1 cellular context compared by ENCODE assay signal in genomic region chr19:4300589-4300988, GRCh38.
TF ChIP-seq lines count a peak whose summit lies in the region.

No MANE protein-coding gene starts in this region.

TF ChIP-seq in HepG2, 621 proteins besides CTCF, POLR2A, EP300 and RAD21:
- TF ChIP-seq FOXJ3 (CRISPR knock-in tag; IDR thresholded peaks at IDR 0.05; ENCODE audit: borderline replicate concordance) (no peak), MXI1 (IDR thresholded peaks at IDR 0.05; ENCODE audit: borderline replicate concordance, low read depth, low read length) (no peak), ZMYM3 (CRISPR knock-in tag; IDR thresholded peaks at IDR 0.05) (peak; percentile 82), ZBED4 (CRISPR knock-in tag; IDR thresholded peaks at IDR 0.05; ENCODE audit: borderline replicate concordance) (no peak)
- TF ChIP-seq, protein P1, sequence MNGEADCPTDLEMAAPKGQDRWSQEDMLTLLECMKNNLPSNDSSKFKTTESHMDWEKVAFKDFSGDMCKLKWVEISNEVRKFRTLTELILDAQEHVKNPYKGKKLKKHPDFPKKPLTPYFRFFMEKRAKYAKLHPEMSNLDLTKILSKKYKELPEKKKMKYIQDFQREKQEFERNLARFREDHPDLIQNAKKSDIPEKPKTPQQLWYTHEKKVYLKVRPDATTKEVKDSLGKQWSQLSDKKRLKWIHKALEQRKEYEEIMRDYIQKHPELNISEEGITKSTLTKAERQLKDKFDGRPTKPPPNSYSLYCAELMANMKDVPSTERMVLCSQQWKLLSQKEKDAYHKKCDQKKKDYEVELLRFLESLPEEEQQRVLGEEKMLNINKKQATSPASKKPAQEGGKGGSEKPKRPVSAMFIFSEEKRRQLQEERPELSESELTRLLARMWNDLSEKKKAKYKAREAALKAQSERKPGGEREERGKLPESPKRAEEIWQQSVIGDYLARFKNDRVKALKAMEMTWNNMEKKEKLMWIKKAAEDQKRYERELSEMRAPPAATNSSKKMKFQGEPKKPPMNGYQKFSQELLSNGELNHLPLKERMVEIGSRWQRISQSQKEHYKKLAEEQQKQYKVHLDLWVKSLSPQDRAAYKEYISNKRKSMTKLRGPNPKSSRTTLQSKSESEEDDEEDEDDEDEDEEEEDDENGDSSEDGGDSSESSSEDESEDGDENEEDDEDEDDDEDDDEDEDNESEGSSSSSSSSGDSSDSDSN (CRISPR knock-in tag; IDR thresholded peaks at IDR 0.05): no peak
TF ChIP-seq in HepG2: peak in this region for 1.
